In genomic region chr12:6963741-6964446, GRCh38 we compare ENCODE assay signal across 10 cellular contexts. TPM values are rescaled to one million over a fixed set of nuclear protein-coding genes. Genes with fewer than 3 reads are reported as not detected.
DNase-seq lines count a peak whose midpoint lies in the region; ATAC-seq and TF ChIP-seq lines count a peak whose summit lies in the region.
"Had no signal": no experiment of that assay in that cellular context is flagged by ENCODE, and none has a peak within 500 bp of the region (broad histone marks: within the 10 kb centered on the region; RNA-seq: fewer than 3 reads in every experiment).

No MANE protein-coding gene starts in this region.

- peaks cover 68% of the 10 kb centered on the region for H3K4me1 ChIP-seq in CD4-positive, alpha-beta memory T cell (ENCODE audit: insufficient read depth, low read length)
- H3K4me1 ChIP-seq in colonic mucosa = peaks cover 29% of the 10 kb centered on the region
- peaks cover 46 to 60% of the 10 kb centered on the region in 2 donors for H3K4me1 ChIP-seq in naive thymus-derived CD4-positive, alpha-beta T cell (ENCODE audit: control insufficient read depth in 2 of 2, insufficient read depth in 2 of 2, low read length in 2 of 2)

- peak overlapping the region; percentile 63 to 98 for H3K9ac ChIP-seq in colonic mucosa (ENCODE audit: low read depth in 2 of 2, low read length in 2 of 2)

- H3K27me3 ChIP-seq in CD4-positive, alpha-beta memory T cell (ENCODE audit: insufficient read depth, low read length) = no peaks in the 10 kb centered on the region
- no peaks in the 10 kb centered on the region for H3K27me3 ChIP-seq in colonic mucosa
- H3K27me3 ChIP-seq in naive thymus-derived CD4-positive, alpha-beta T cell (ENCODE audit: control insufficient read depth in 2 of 2, insufficient read depth in 2 of 2, low read length in 2 of 2) = no peaks in the 10 kb centered on the region

- intact Hi-C loops in CD4-positive, alpha-beta memory T cell (cut with micrococcal nuclease) = no loop called here
- intact Hi-C loops in colonic mucosa (cut with DNase I) = loop anchor here (2.0 kb wide), 1 partner anchor 19 kb away; the partner anchor contains the start of gene C12orf57
- intact Hi-C loops in naive thymus-derived CD4-positive, alpha-beta T cell (cut with micrococcal nuclease) = no loop called here

- H3K27ac ChIP-seq in CD4-positive, alpha-beta memory T cell (ENCODE audit: low read depth, low read length) = peak overlapping the region; percentile 53
- H3K27ac ChIP-seq in colonic mucosa = peak overlapping the region; percentile 95
- peak overlapping the region; percentile 34 for H3K27ac ChIP-seq in naive thymus-derived CD4-positive, alpha-beta T cell (ENCODE audit: low read depth, low read length)

- POLR2A ChIA-PET in CD4-positive, alpha-beta memory T cell (lab: Charles Lee; ENCODE audit: partially characterized antibody) = interaction anchor here (0.8 to 13.5 kb wide), 10 partner anchors 18 to 144 kb away, joined by 3 to 1807 read pairs (median 8); partner anchors contain the start of genes ATN1, C12orf57, ENO2 and LPCAT3
- POLR2A ChIA-PET in naive thymus-derived CD4-positive, alpha-beta T cell (lab: Charles Lee) = interaction anchor here (0.7 to 13.5 kb wide), 15 partner anchors 8 to 147 kb away, joined by 3 to 1270 read pairs (median 3); partner anchors contain the start of genes ATN1, C12orf57, ENO2 and LPCAT3

- H3K36me3 Mint-ChIP-seq in CD4-positive, alpha-beta memory T cell = peaks cover 32 to 51% of the 10 kb centered on the region in 2 donors
- H3K36me3 Mint-ChIP-seq in naive thymus-derived CD4-positive, alpha-beta T cell = peaks cover 7 to 27% (median 17%) of the 10 kb centered on the region in 5 donors

- no peak for DNase-seq in CD4-positive, alpha-beta memory T cell
- DNase-seq in LNCaP clone FGC (ENCODE audit: low read depth) (no peak), colonic mucosa (peak; percentile 60), amygdala (lab: John Stamatoyannopoulos, UW) (no peak), SHP77 (lab: John Stamatoyannopoulos, UW) (no peak)
- no peak for DNase-seq in naive thymus-derived CD4-positive, alpha-beta T cell

- no peak overlapping the region for H3K4me3 ChIP-seq in CD4-positive, alpha-beta memory T cell (ENCODE audit: low read length in 2 of 2)
- H3K4me3 ChIP-seq in LNCaP clone FGC (ENCODE audit: low read depth, low read length) (peak overlapping the region; percentile 84), colonic mucosa (peak overlapping the region; percentile 57)
- no peak overlapping the region for H3K4me3 ChIP-seq in naive thymus-derived CD4-positive, alpha-beta T cell (ENCODE audit: low read length)

- no peaks in the 10 kb centered on the region for H3K9me3 Mint-ChIP-seq in CD4-positive, alpha-beta memory T cell
- H3K9me3 Mint-ChIP-seq in naive thymus-derived CD4-positive, alpha-beta T cell = no peaks in the 10 kb centered on the region
- H3K9me3 Mint-ChIP-seq: activated T-cell treated with anti-CD3 and anti-CD28 coated beads, Interleukin-2, amount 50 U/mL, for 4 hours had no signal

- H3K27ac Mint-ChIP-seq in CD4-positive, alpha-beta memory T cell = peak overlapping the region; percentile 37 to 94 (median 93)
- peak overlapping the region; percentile 75 to 95 (median 87) for H3K27ac Mint-ChIP-seq in naive thymus-derived CD4-positive, alpha-beta T cell

- ATAC-seq in naive thymus-derived CD4-positive, alpha-beta T cell = no peak
- ATAC-seq in GM19023 (IDR thresholded peaks at IDR 0.05; ENCODE audit: unreplicated experiment) (no peak), HG03469 (IDR thresholded peaks at IDR 0.05; ENCODE audit: unreplicated experiment) (no peak)
- ATAC-seq: activated T-cell treated with anti-CD3 and anti-CD28 coated beads, Interleukin-2, amount 50 U/mL, for 4 hours had no signal

- CTCF ChIA-PET in CD4-positive, alpha-beta memory T cell (lab: Charles Lee; ENCODE audit: partially characterized antibody) = interaction anchor here (0.7 to 13.5 kb wide), 10 partner anchors 9 to 150 kb away, joined by 3 to 774 read pairs (median 4); partner anchors contain the start of genes C12orf57, C1RL, PTPN6 and RNU7-1
- CTCF ChIA-PET in naive thymus-derived CD4-positive, alpha-beta T cell (lab: Charles Lee) = interaction anchor here (0.8 to 11.1 kb wide), 14 partner anchors 8 to 171 kb away, joined by 3 to 460 read pairs (median 4); partner anchors contain the start of genes C12orf57, C1RL, LPCAT3 and PTPN6

- no peaks in the 10 kb centered on the region for H3K9me3 ChIP-seq in CD4-positive, alpha-beta memory T cell (ENCODE audit: control insufficient read depth in 1 of 2, low read length in 2 of 2)
- H3K9me3 ChIP-seq in colonic mucosa = no peaks in the 10 kb centered on the region
- no peaks in the 10 kb centered on the region for H3K9me3 ChIP-seq in naive thymus-derived CD4-positive, alpha-beta T cell (ENCODE audit: control insufficient read depth in 2 of 3, low read length in 3 of 3)

- peaks cover 32 to 63% (median 46%) of the 10 kb centered on the region in 4 donors for H3K4me1 Mint-ChIP-seq in CD4-positive, alpha-beta memory T cell
- H3K4me1 Mint-ChIP-seq in naive thymus-derived CD4-positive, alpha-beta T cell = peaks cover 33 to 60% (median 58%) of the 10 kb centered on the region in 7 donors

- TF ChIP-seq CTCF in LNCaP clone FGC (IDR thresholded peaks at IDR 0.05; ENCODE audit: control insufficient read depth, extremely low read depth, insufficient read depth) (no peak), colonic mucosa (IDR thresholded peaks at IDR 0.05) (no peak)

- peak overlapping the region in 2 of 8 donors; percentile 10 to 17 for H3K4me3 Mint-ChIP-seq in CD4-positive, alpha-beta memory T cell
- peak overlapping the region in 2 of 10 donors; percentile 7 to 21 for H3K4me3 Mint-ChIP-seq in naive thymus-derived CD4-positive, alpha-beta T cell
- H3K4me3 Mint-ChIP-seq: activated T-cell treated with anti-CD3 and anti-CD28 coated beads, Interleukin-2, amount 50 U/mL, for 4 hours had no signal

- H3K27me3 Mint-ChIP-seq in CD4-positive, alpha-beta memory T cell = no peaks in the 10 kb centered on the region
- no peaks in the 10 kb centered on the region for H3K27me3 Mint-ChIP-seq in naive thymus-derived CD4-positive, alpha-beta T cell

- peaks cover 43% of the 10 kb centered on the region for H3K36me3 ChIP-seq in CD4-positive, alpha-beta memory T cell (ENCODE audit: insufficient read depth, low read length)
- peaks cover 5% of the 10 kb centered on the region for H3K36me3 ChIP-seq in colonic mucosa
- peaks cover 18 to 48% (median 26%) of the 10 kb centered on the region in 3 experiments for H3K36me3 ChIP-seq in naive thymus-derived CD4-positive, alpha-beta T cell (ENCODE audit: control insufficient read depth in 2 of 3, insufficient read depth in 3 of 3, low read length in 3 of 3)

RNA-seq across cellular contexts. Expression of gene PHB2, which starts 6.6 kb away (rescaled TPM):
- total RNA-seq in CD4-positive, alpha-beta memory T cell = 100 to 1,000 TPM; 142 to 148 TPM
- polyA plus RNA-seq in CD4-positive, alpha-beta memory T cell = 100 to 1,000 TPM; 102 to 114 TPM
- total RNA-seq in colonic mucosa = 100 to 1,000 TPM; 233 to 323 TPM
- 100 to 1,000 TPM; 132 to 209 (median 146) TPM for total RNA-seq in naive thymus-derived CD4-positive, alpha-beta T cell
- 100 to 1,000 TPM; 113 to 121 TPM for polyA plus RNA-seq in naive thymus-derived CD4-positive, alpha-beta T cell

RNA-seq across cellular contexts. Expression of gene EMG1, which starts 6.8 kb away (rescaled TPM):
- total RNA-seq in CD4-positive, alpha-beta memory T cell = 10 to 100 TPM; 68.6 to 70.8 TPM
- polyA plus RNA-seq in CD4-positive, alpha-beta memory T cell = 10 to 100 TPM; 68.8 to 69.8 TPM
- 10 to 100 TPM; 27.2 to 62.3 TPM for total RNA-seq in colonic mucosa
- total RNA-seq in naive thymus-derived CD4-positive, alpha-beta T cell = 10 to 100 TPM; 25.7 to 69.5 (median 63.2) TPM
- 10 to 100 TPM; 64.1 to 72.5 TPM for polyA plus RNA-seq in naive thymus-derived CD4-positive, alpha-beta T cell

RNA-seq across cellular contexts. Expression of gene PTPN6, which starts 12.7 kb away (rescaled TPM):
- total RNA-seq in CD4-positive, alpha-beta memory T cell = 100 to 1,000 TPM; 189 to 199 TPM
- polyA plus RNA-seq in CD4-positive, alpha-beta memory T cell = 100 to 1,000 TPM; 126 to 325 TPM
- 10 to 100 TPM; 44.8 to 48.1 TPM for total RNA-seq in colonic mucosa
- total RNA-seq in naive thymus-derived CD4-positive, alpha-beta T cell = 100 to 1,000 TPM; 141 to 390 (median 242) TPM
- polyA plus RNA-seq in naive thymus-derived CD4-positive, alpha-beta T cell = 100 to 1,000 TPM; 210 to 387 TPM
- total RNA-seq: LHCN-M2 had no signal

RNA-seq across cellular contexts. Expression of gene C12orf57, which starts 20.1 kb away (rescaled TPM):
- 100 to 1,000 TPM; 423 to 425 TPM for total RNA-seq in CD4-positive, alpha-beta memory T cell
- 100 to 1,000 TPM; 155 to 244 TPM for polyA plus RNA-seq in CD4-positive, alpha-beta memory T cell
- total RNA-seq in colonic mucosa = 100 to 1,000 TPM; 114 to 206 TPM
- total RNA-seq in naive thymus-derived CD4-positive, alpha-beta T cell = 100 to 1,000 TPM; 148 to 592 (median 362) TPM
- polyA plus RNA-seq in naive thymus-derived CD4-positive, alpha-beta T cell = 100 to 1,000 TPM; 394 to 401 TPM

RNA-seq across cellular contexts. Expression of gene RNU7-1, which starts 20.3 kb away (rescaled TPM):
- total RNA-seq in CD4-positive, alpha-beta memory T cell = not detected
- not detected for polyA plus RNA-seq in CD4-positive, alpha-beta memory T cell
- not detected for total RNA-seq in colonic mucosa
- not detected for total RNA-seq in naive thymus-derived CD4-positive, alpha-beta T cell
- not detected for polyA plus RNA-seq in naive thymus-derived CD4-positive, alpha-beta T cell
- total RNA-seq: activated T-cell treated with anti-CD3 and anti-CD28 coated beads, Interleukin-2, amount 50 U/mL, for 4 hours; LHCN-M2 had no signal

Comparison
In these comparisons a context has a peak if more than half of its experiments do, and no peak if none do; other contexts are left out.
1. H3K27ac ChIP-seq: peak in every context shown above with its lines; median percentile 95 in colonic mucosa; 53 in CD4-positive, alpha-beta memory T cell; 34 in naive thymus-derived CD4-positive, alpha-beta T cell.
2. H3K4me3 ChIP-seq: peak in LNCaP clone FGC (single experiment) and colonic mucosa (single experiment); none in CD4-positive, alpha-beta memory T cell (0 of 2) and naive thymus-derived CD4-positive, alpha-beta T cell (single experiment).